33 cellular contexts compared by ENCODE assay signal in the genomic region with DNA sequence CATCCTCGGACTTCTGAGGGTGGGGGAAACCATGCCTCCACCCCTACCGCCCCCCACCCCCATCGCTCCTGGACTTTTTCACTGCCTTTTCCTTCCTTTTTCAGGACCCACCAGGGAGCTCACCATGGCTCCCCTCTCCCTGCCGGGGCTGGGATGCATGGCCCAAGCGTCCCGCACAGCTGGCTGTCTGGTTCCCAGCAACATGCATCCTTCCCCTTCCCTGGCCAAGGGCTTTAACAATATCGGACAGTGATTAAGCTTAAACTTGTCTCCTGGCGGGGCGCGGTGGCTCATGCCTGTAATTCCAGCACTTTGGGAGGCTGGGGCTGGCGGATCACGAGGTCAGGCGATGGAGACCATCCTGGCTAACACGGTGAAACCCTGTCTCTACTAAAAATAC. TPM values are rescaled to one million over a fixed set of nuclear protein-coding genes. Genes with fewer than 3 reads are reported as not detected.
"Had no signal": no experiment of that assay in that cellular context is flagged by ENCODE, and none has a peak within 500 bp of the region (broad histone marks: within the 10 kb centered on the region; RNA-seq: fewer than 3 reads in every experiment).

No MANE protein-coding gene starts in this region.

- H3K27ac ChIP-seq: PC-9, VCaP had no signal

- FAIRE-seq: colon, RCC 7860 had no signal

- ATAC-seq: activated naive CD8-positive, alpha-beta T cell treated with anti-CD3 and anti-CD28 coated beads, Interleukin-2, amount 50 U/mL, for 24 hours; activated T-cell treated with anti-CD3 and anti-CD28 coated beads, Interleukin-2, amount 50 U/mL, for 4 hours had no signal

- H3K36me3 ChIP-seq: MG63 had no signal

- H3K4me2 ChIP-seq: PC-9 had no signal

- DNase-seq: activated B cell treated with CpG ODN at 0.5 μM for 24 hours; activated CD4-positive, alpha-beta memory T cell treated with anti-CD3 and anti-CD28 coated beads for 36 hours; activated CD4-positive, alpha-beta T cell treated with anti-CD3 and anti-CD28 coated beads for 4 hours; activated CD4-positive, alpha-beta T cell treated with anti-CD3 and anti-CD28 coated beads, Interleukin-2, amount 50 U/mL, for 1 hour; activated CD4-positive, CD25-positive, alpha-beta regulatory T cell treated with anti-CD3 and anti-CD28 coated beads, Interleukin-2, amount 50 U/mL, for 72 hours; activated CD8-positive, alpha-beta memory T cell treated with anti-CD3 and anti-CD28 coated beads, Interleukin-2, amount 50 U/mL, for 4 hours; activated naive CD4-positive, alpha-beta T cell treated with anti-CD3 and anti-CD28 coated beads, Interleukin-2, amount 10 ng/mL, durations not matched to agents 7 days and 5 days; activated naive CD8-positive, alpha-beta T cell treated with anti-CD3 and anti-CD28 coated beads, Interleukin-2, amount 50 U/mL, for 24 hours; activated T-cell treated with anti-CD3 and anti-CD28 coated beads for 4 hours; activated T-cell treated with anti-CD3 and anti-CD28 coated beads, Interleukin-2, amount 50 U/mL, for 4 hours; anterior cingulate cortex; central memory CD4-positive, alpha-beta T cell; MG63; NCI-H1048; NCI-H1105 treated with DMSO at 0.1 percent for 48 hours; NCI-H1436; NCI-H1694; NCI-H1930; NCI-H2081 treated with DMSO at 0.1 percent for 48 hours; NCI-H226; NCI-H446 treated with DMSO at 0.1 percent for 48 hours; NCI-H524; NK-92 treated with Interleukin-12 subunit alpha and Interleukin-12 subunit beta, amount 100 ng/mL, for 24 hours; PC-9; Right ventricle myocardium superior; SW 1271; T-helper 1 cell; T-helper 2 cell; T-helper 9 cell had no signal

- H2AFZ ChIP-seq: PC-9 had no signal

- H3K4me3 ChIP-seq: MG63, PC-9 had no signal

RNA-seq across cellular contexts. Expression of a gene that starts 44.1 kb away (rescaled TPM):
- total RNA-seq: activated B cell treated with CpG ODN at 0.5 μM for 24 hours; activated CD4-positive, alpha-beta memory T cell treated with anti-CD3 and anti-CD28 coated beads for 36 hours; activated T-cell treated with anti-CD3 and anti-CD28 coated beads, Interleukin-2, amount 50 U/mL, for 4 hours; activated T-helper 1 cell treated with anti-CD3 and anti-CD28 coated beads, Interleukin-12 subunit alpha, Interleukin-12 subunit beta, Interleukin-2, Interleukin-4 antibody, amounts not matched to agents 30 ng/mL and 10 ng/mL and 1 ng/mL, durations not matched to agents 14 hours and 24 hours and 36 hours; PC-9 had no signal
